ENCODE assay signal across 14 cellular contexts in genomic region chr5:78568212-78568611, GRCh38.
DNase-seq lines count a peak whose midpoint lies in the region; ATAC-seq and TF ChIP-seq lines count a peak whose summit lies in the region.
"Had no signal": no experiment of that assay in that cellular context is flagged by ENCODE, and none has a peak within 500 bp of the region (broad histone marks: within the 10 kb centered on the region; RNA-seq: fewer than 3 reads in every experiment).

No MANE protein-coding gene starts in this region.

- no peak overlapping the region for H3K4me3 ChIP-seq in GM23338
- H3K4me3 ChIP-seq in breast epithelium = peak overlapping the region in 1 of 3 donors; percentile 31
- H3K4me3 ChIP-seq: suprapubic skin had no signal

- peaks cover 80% of the 10 kb centered on the region for H3K79me2 ChIP-seq in GM23338 (replicated peaks; ENCODE audit: insufficient read depth)

- H3K27ac ChIP-seq in GM23338 (ENCODE audit: low read depth) (peak overlapping the region; percentile 16; the same call in 1 of the 2 replicates), breast epithelium (peak overlapping the region; percentile 86 to 89)

- no peaks in the 10 kb centered on the region for H3F3A ChIP-seq in GM23338 (replicated peaks; ENCODE audit: low read depth)

- DNase-seq in GM23338 (ENCODE audit: low spot score) = no peak
- no peak for DNase-seq in breast epithelium (ENCODE audit: low spot score in 2 of 2)
- DNase-seq in left kidney (ENCODE audit: low read depth, low spot score) = peak; percentile 52
- peak; percentile 64 for DNase-seq in pulmonary artery endothelial cell (ENCODE audit: low read depth, low spot score)
- DNase-seq in activated CD4-positive, CD25-positive, alpha-beta regulatory T cell treated with anti-CD3 and anti-CD28 coated beads, Interleukin-2, amount 50 U/mL, for 72 hours = no peak
- DNase-seq: central memory CD4-positive, alpha-beta T cell; DMS53; left ventricle myocardium superior; NCI-H2171 treated with DMSO at 0.1 percent for 48 hours; stimulated activated CD4-positive, alpha-beta T cell treated with anti-CD3 and anti-CD28 coated beads, Interleukin-12 subunit alpha, Interleukin-12 subunit beta, amount 100 ng/mL, for 4 hours had no signal

- ATAC-seq in GM23338 (no peak), GM21717 (IDR thresholded peaks at IDR 0.05; ENCODE audit: unreplicated experiment) (no peak), GM18519 (IDR thresholded peaks at IDR 0.05; ENCODE audit: low FRiP score, unreplicated experiment) (no peak), GM18907 (IDR thresholded peaks at IDR 0.05; ENCODE audit: unreplicated experiment) (no peak)
- ATAC-seq: left ventricle myocardium superior had no signal

- peaks cover 7% of the 10 kb centered on the region; the same call in 1 of the 2 replicates for H4K20me1 ChIP-seq in GM23338 (replicated peaks; ENCODE audit: insufficient read depth)

- H3K4me3 Mint-ChIP-seq in GM23338 = no peak overlapping the region

- H3K27me3 Mint-ChIP-seq in GM23338 (ENCODE audit: insufficient read depth, low read depth, poor library complexity) = peaks cover 7% of the 10 kb centered on the region

- peaks cover 41% of the 10 kb centered on the region for H3K4me1 Mint-ChIP-seq in GM23338

- TF ChIP-seq CTCF in GM23338 (conservative IDR thresholded peaks at IDR 0.05; ENCODE audit: low read depth in 2 of 2) (no peak), breast epithelium (IDR thresholded peaks at IDR 0.05) (no peak)

- H3K9me2 ChIP-seq in GM23338 (ENCODE audit: insufficient read depth) = no peaks in the 10 kb centered on the region

- no peak for TF ChIP-seq POLR2A in breast epithelium (IDR thresholded peaks at IDR 0.05)

- H3K36me3 ChIP-seq in GM23338 (ENCODE audit: insufficient read depth) (no peaks in the 10 kb centered on the region), breast epithelium (no peaks in the 10 kb centered on the region)
- H3K36me3 ChIP-seq: suprapubic skin had no signal

- H3K9me3 ChIP-seq in breast epithelium = no peaks in the 10 kb centered on the region
- H3K9me3 ChIP-seq: suprapubic skin had no signal

- intact Hi-C loops in breast epithelium (cut with DNase I; ENCODE audit: low total_unique reads) = no loop called here

- peaks cover 11% of the 10 kb centered on the region; the same call in 1 of the 3 replicates for H3K36me3 Mint-ChIP-seq in GM23338 (ENCODE audit: low read depth)

- H3K27me3 ChIP-seq in GM23338 (ENCODE audit: insufficient read depth) (no peaks in the 10 kb centered on the region), breast epithelium (no peaks in the 10 kb centered on the region)
- H3K27me3 ChIP-seq: suprapubic skin had no signal

- H3K4me1 ChIP-seq in GM23338 (ENCODE audit: insufficient read depth) (peaks cover 26% of the 10 kb centered on the region), breast epithelium (peaks cover 3 to 26% of the 10 kb centered on the region in 2 donors)

- no peaks in the 10 kb centered on the region for H3K9me3 Mint-ChIP-seq in GM23338

- no peak overlapping the region for H2AFZ ChIP-seq in GM23338

- H3K4me2 ChIP-seq in GM23338 = peak overlapping the region; percentile 37; the same call in 1 of the 2 replicates

- H3K27ac Mint-ChIP-seq in GM23338 = peak overlapping the region; percentile 73; the same call in 1 of the 2 replicates

TF ChIP-seq in GM23338, 12 proteins besides CTCF, POLR2A, EP300 and RAD21:
- no peak for TF ChIP-seq ZNF462 (CRISPR knock-in tag; IDR thresholded peaks at IDR 0.05)
- TF ChIP-seq POLR2AphosphoS5 (IDR thresholded peaks at IDR 0.05; ENCODE audit: low read depth) = no peak
- no peak for TF ChIP-seq NANOG (IDR thresholded peaks at IDR 0.05; ENCODE audit: borderline replicate concordance)
- TF ChIP-seq EZH2 (IDR thresholded peaks at IDR 0.05; ENCODE audit: low read depth, unreplicated experiment) = no peak
- no peak for TF ChIP-seq ETS1 (IDR thresholded peaks at IDR 0.05)
- no peak for TF ChIP-seq ZNF114 (CRISPR knock-in tag; IDR thresholded peaks at IDR 0.05)

Comparison
In these comparisons a context has a peak if more than half of its experiments do, and no peak if none do; other contexts are left out.
1. DNase-seq: peak in left kidney (single experiment) and pulmonary artery endothelial cell (single experiment); none in GM23338 (single experiment), breast epithelium (0 of 2) and activated CD4-positive, CD25-positive, alpha-beta regulatory T cell treated with anti-CD3 and anti-CD28 coated beads, Interleukin-2, amount 50 U/mL, for 72 hours (single experiment).